ENCODE assay signal across 9 cellular contexts in the genomic region with DNA sequence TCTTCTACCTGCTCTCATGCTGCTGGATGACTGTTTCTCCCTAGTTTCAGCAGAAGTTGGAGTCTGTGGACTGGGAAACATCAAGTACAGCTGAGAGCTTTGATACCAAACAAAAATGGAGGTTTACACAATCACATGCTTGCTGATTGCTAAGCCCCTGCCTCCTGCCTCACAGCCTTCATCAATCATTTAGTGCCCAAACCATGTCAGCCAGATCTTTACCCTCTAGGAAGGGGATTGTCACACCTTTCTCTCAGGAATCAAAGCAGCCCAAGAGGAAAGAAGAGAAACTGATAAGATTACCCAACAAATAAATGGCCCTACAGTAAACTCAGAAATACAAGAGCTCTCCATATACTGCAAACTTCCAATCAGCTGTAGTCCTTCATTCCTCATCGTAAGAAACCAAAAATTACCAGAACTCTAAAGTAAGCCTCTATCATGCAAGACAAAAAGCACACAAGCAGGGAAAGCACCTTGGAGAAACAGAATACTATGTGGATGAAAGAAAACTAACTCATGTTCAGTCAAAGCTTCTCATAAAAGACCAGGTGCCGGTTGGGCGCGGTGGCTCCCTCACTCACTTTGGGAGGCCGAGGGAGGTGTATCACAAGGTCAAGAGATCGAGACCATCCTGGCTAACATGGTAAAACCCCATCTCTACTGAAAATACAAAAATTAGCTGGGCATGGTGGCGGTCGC.
DNase-seq lines count a peak whose midpoint lies in the region; ATAC-seq and TF ChIP-seq lines count a peak whose summit lies in the region.
"Had no signal": no experiment of that assay in that cellular context is flagged by ENCODE, and none has a peak within 500 bp of the region (broad histone marks: within the 10 kb centered on the region; RNA-seq: fewer than 3 reads in every experiment).

No MANE protein-coding gene starts in this region.

- H3K4me1 ChIP-seq in heart left ventricle: peaks cover 0 to 46% (median 9%) of the 10 kb centered on the region in 12 donors
- peaks cover 2 to 64% (median 11%) of the 10 kb centered on the region in 9 donors for H3K4me1 ChIP-seq in heart right ventricle
- H3K4me1 ChIP-seq in lower lobe of right lung: peaks cover 32% of the 10 kb centered on the region
- peaks cover 29% of the 10 kb centered on the region for H3K4me1 ChIP-seq in upper lobe of right lung

- peak overlapping the region; percentile 52 for H3K4me3 Mint-ChIP-seq in activated CD4-positive, alpha-beta memory T cell treated with anti-CD3 and anti-CD28 coated beads for 36 hours

- H3K27ac ChIP-seq in heart left ventricle (peak overlapping the region in 7 of 12 donors; percentile 2 to 94 (median 45)), heart right ventricle (peak overlapping the region in 4 of 10 donors; percentile 13 to 92 (median 44)), lower lobe of right lung (peak overlapping the region; percentile 64), upper lobe of right lung (peak overlapping the region; percentile 55)
- H3K27ac ChIP-seq: vagina had no signal

- H3K4me1 Mint-ChIP-seq in activated CD4-positive, alpha-beta memory T cell treated with anti-CD3 and anti-CD28 coated beads for 36 hours (ENCODE audit: low read depth): peaks cover 61% of the 10 kb centered on the region

- H3K36me3 ChIP-seq in heart left ventricle (no peaks in the 10 kb centered on the region), heart right ventricle (no peaks in the 10 kb centered on the region), lower lobe of right lung (no peaks in the 10 kb centered on the region), upper lobe of right lung (no peaks in the 10 kb centered on the region)
- H3K36me3 ChIP-seq: vagina had no signal

- no peak for ATAC-seq in heart left ventricle
- ATAC-seq in heart right ventricle: no peak
- ATAC-seq in lower lobe of right lung: no peak
- no peak for ATAC-seq in upper lobe of right lung
- no peak for ATAC-seq in HG03039 (IDR thresholded peaks at IDR 0.05; ENCODE audit: unreplicated experiment)

- no peaks in the 10 kb centered on the region for H3K27me3 ChIP-seq in heart left ventricle
- no peaks in the 10 kb centered on the region for H3K27me3 ChIP-seq in heart right ventricle
- no peaks in the 10 kb centered on the region for H3K27me3 ChIP-seq in lower lobe of right lung (ENCODE audit: low read depth)
- H3K27me3 ChIP-seq in upper lobe of right lung: no peaks in the 10 kb centered on the region
- H3K27me3 ChIP-seq: vagina had no signal

- 94 to 96% (median 95%) methylated on average over 8 of the region's 8 CpGs for WGBS in heart left ventricle, 4 donors
- 96% methylated on average over 8 of the region's 8 CpGs for WGBS in heart right ventricle, 2 donors

- intact Hi-C loops in heart left ventricle (cut with DNase I): no loop called here
- intact Hi-C loops in heart right ventricle (cut with DNase I): loop anchor here in 1 of 10 donors (5.0 kb wide), 2 partner anchors 62 to 168 kb away; a partner anchor contains a TSS
- intact Hi-C loops in activated CD4-positive, alpha-beta memory T cell treated with anti-CD3 and anti-CD28 coated beads for 36 hours (cut with micrococcal nuclease): loop anchor here (1.0 to 5.0 kb wide), 17 partner anchors 20 to 574 kb away; a partner anchor contains a TSS
- intact Hi-C loops in lower lobe of right lung (cut with DNase I): no loop called here
- intact Hi-C loops in upper lobe of right lung (cut with DNase I): no loop called here

- no peak for TF ChIP-seq POLR2A in heart left ventricle (IDR thresholded peaks at IDR 0.05)

- no peak for TF ChIP-seq CTCF in heart left ventricle (IDR thresholded peaks at IDR 0.05)
- no peak for TF ChIP-seq CTCF in heart right ventricle (IDR thresholded peaks at IDR 0.05)
- TF ChIP-seq CTCF in lower lobe of right lung (IDR thresholded peaks at IDR 0.05): no peak
- no peak for TF ChIP-seq CTCF in upper lobe of right lung (IDR thresholded peaks at IDR 0.05)

- peaks cover 53% of the 10 kb centered on the region for H3K36me3 Mint-ChIP-seq in activated CD4-positive, alpha-beta memory T cell treated with anti-CD3 and anti-CD28 coated beads for 36 hours

- H3K27me3 Mint-ChIP-seq in activated CD4-positive, alpha-beta memory T cell treated with anti-CD3 and anti-CD28 coated beads for 36 hours: no peaks in the 10 kb centered on the region

- POLR2A ChIA-PET in activated CD4-positive, alpha-beta memory T cell treated with anti-CD3 and anti-CD28 coated beads for 36 hours (lab: Charles Lee): interaction anchor here (0.6 to 2.0 kb wide), 13 partner anchors 21 to 213 kb away, joined by 3 to 8 read pairs (median 4); a partner anchor contains a TSS

- DNase-seq in heart left ventricle (no peak), heart right ventricle (no peak), lower lobe of right lung (no peak), upper lobe of right lung (no peak), NCI-H1417 (lab: John Stamatoyannopoulos, UW) (no peak), cerebellar nuclear complex (lab: John Stamatoyannopoulos, UW) (no peak)
- no peak for DNase-seq in activated CD4-positive, alpha-beta memory T cell treated with anti-CD3 and anti-CD28 coated beads for 36 hours

- H3K9me3 Mint-ChIP-seq in activated CD4-positive, alpha-beta memory T cell treated with anti-CD3 and anti-CD28 coated beads for 36 hours: peaks cover 58% of the 10 kb centered on the region

- H3K9me3 ChIP-seq in heart left ventricle (peaks cover 0 to 21% (median 0%) of the 10 kb centered on the region in 12 donors), heart right ventricle (peaks cover 0 to 37% (median 0%) of the 10 kb centered on the region in 11 donors), lower lobe of right lung (no peaks in the 10 kb centered on the region), upper lobe of right lung (no peaks in the 10 kb centered on the region)
- H3K9me3 ChIP-seq: vagina had no signal

- H3K27ac Mint-ChIP-seq in activated CD4-positive, alpha-beta memory T cell treated with anti-CD3 and anti-CD28 coated beads for 36 hours: peak overlapping the region; percentile 95

- no peak overlapping the region for H3K4me3 ChIP-seq in heart left ventricle
- H3K4me3 ChIP-seq in heart right ventricle: no peak overlapping the region
- H3K4me3 ChIP-seq in lower lobe of right lung: no peak overlapping the region
- no peak overlapping the region for H3K4me3 ChIP-seq in upper lobe of right lung
- H3K4me3 ChIP-seq: vagina had no signal

- CTCF ChIA-PET in activated CD4-positive, alpha-beta memory T cell treated with anti-CD3 and anti-CD28 coated beads for 36 hours (lab: Charles Lee): interaction anchor here (0.6 to 1.4 kb wide), 6 partner anchors 14 to 89 kb away, joined by 3 read pairs; no protein-coding TSS in a partner anchor
